ENCODE assay signal across 26 cellular contexts in genomic region chr9:18747590-18747989, GRCh38.
DNase-seq lines count a peak whose midpoint lies in the region; ATAC-seq and TF ChIP-seq lines count a peak whose summit lies in the region.
"Had no signal": no experiment of that assay in that cellular context is flagged by ENCODE, and none has a peak within 500 bp of the region (broad histone marks: within the 10 kb centered on the region; RNA-seq: fewer than 3 reads in every experiment).

No MANE protein-coding gene starts in this region.

- H3K9me3 ChIP-seq in GM23248 (ENCODE audit: low read depth) (no peaks in the 10 kb centered on the region), fibroblast of lung (ENCODE audit: control insufficient read depth, insufficient read depth, low read depth, low read length) (no peaks in the 10 kb centered on the region), testis (no peaks in the 10 kb centered on the region)
- H3K9me3 ChIP-seq: ovary, sigmoid colon had no signal

- ATAC-seq in HG03460 (IDR thresholded peaks at IDR 0.05; ENCODE audit: unreplicated experiment) = no peak
- no peak for ATAC-seq in HG03280 (IDR thresholded peaks at IDR 0.05; ENCODE audit: unreplicated experiment)
- ATAC-seq in HG02571 (IDR thresholded peaks at IDR 0.05; ENCODE audit: unreplicated experiment) = no peak
- ATAC-seq: natural killer cell, PC-3, T-cell had no signal

- H3K4me3 ChIP-seq in GM23248 (no peak overlapping the region), fibroblast of lung (replicated peaks in 1 of 4; ENCODE audit: control extremely low read depth in 1 of 4, insufficient read depth in 1 of 4, low read depth in 3 of 4, low read length in 4 of 4) (no peak overlapping the region), testis (no peak overlapping the region)
- H3K4me3 ChIP-seq: ovary, sigmoid colon had no signal

- TF ChIP-seq CTCF in fibroblast of lung (conservative IDR thresholded peaks at IDR 0.05 in 1 of 2, IDR thresholded peaks at IDR 0.05 in 1 of 2; ENCODE audit: low read depth in 1 of 2, low read length in 2 of 2) = no peak
- TF ChIP-seq CTCF in testis (IDR thresholded peaks at IDR 0.05) = no peak

- 60% methylated on average over 3 of the region's 3 CpGs for WGBS in GM23248 (ENCODE audit: low coverage in 1 of 2, low lambda C conversion rate in 2 of 2, missing lambda C conversion rate in 2 of 2), 2 experiments
- 46 to 64% methylated on average over 3 of the region's 3 CpGs for WGBS in testis, 2 donors

- no peak overlapping the region for H3K4me2 ChIP-seq in GM23248 (ENCODE audit: unreplicated experiment)
- H3K4me2 ChIP-seq in fibroblast of lung (ENCODE audit: extremely low read depth, insufficient read depth, low read length) = no peak overlapping the region

- H3K27ac ChIP-seq in GM23248 (no peak overlapping the region), fibroblast of lung (ENCODE audit: insufficient read depth, low read length) (no peak overlapping the region), testis (no peak overlapping the region)
- H3K27ac ChIP-seq: epithelial cell of prostate, ovary, sigmoid colon had no signal

- H4K20me1 ChIP-seq in GM23248 (ENCODE audit: insufficient read depth) (no peaks in the 10 kb centered on the region), fibroblast of lung (ENCODE audit: control insufficient read depth, extremely low read depth, insufficient read depth, low read length) (no peaks in the 10 kb centered on the region)

- H3K79me2 ChIP-seq in GM23248 (ENCODE audit: insufficient read depth) (peaks cover 6% of the 10 kb centered on the region; the same call in 1 of the 2 replicates), fibroblast of lung (ENCODE audit: control insufficient read depth, insufficient read depth, low read length) (no peaks in the 10 kb centered on the region)

- no peak for TF ChIP-seq POLR2A in testis (IDR thresholded peaks at IDR 0.05)

- H2AFZ ChIP-seq in GM23248 = no peak overlapping the region
- H2AFZ ChIP-seq in fibroblast of lung (ENCODE audit: low read length) = no peak overlapping the region

- H3K27me3 ChIP-seq in GM23248 (replicated peaks; ENCODE audit: insufficient read depth) = no peaks in the 10 kb centered on the region
- H3K27me3 ChIP-seq in fibroblast of lung (ENCODE audit: control insufficient read depth, insufficient read depth, low read length) = no peaks in the 10 kb centered on the region
- no peaks in the 10 kb centered on the region for H3K27me3 ChIP-seq in testis
- H3K27me3 ChIP-seq: ovary, sigmoid colon had no signal

- peaks cover 15% of the 10 kb centered on the region; the same call in 1 of the 2 replicates for H3K4me1 ChIP-seq in GM23248 (ENCODE audit: insufficient read depth)
- peaks cover 3% of the 10 kb centered on the region for H3K4me1 ChIP-seq in fibroblast of lung (ENCODE audit: control insufficient read depth, extremely low read depth, insufficient read depth, low read length)
- no peaks in the 10 kb centered on the region for H3K4me1 ChIP-seq in testis

- H3K9ac ChIP-seq in GM23248 = no peak overlapping the region
- no peak overlapping the region for H3K9ac ChIP-seq in fibroblast of lung (ENCODE audit: insufficient read depth, low read length)

- intact Hi-C loops in testis (cut with DNase I; ENCODE audit: low total_unique reads) = no loop called here

- H3K36me3 ChIP-seq in GM23248 (ENCODE audit: low read depth) (peaks cover 50% of the 10 kb centered on the region), fibroblast of lung (ENCODE audit: control insufficient read depth, insufficient read depth, low read length) (peaks cover 1% of the 10 kb centered on the region), testis (ENCODE audit: low read depth, missing control alignments) (no peaks in the 10 kb centered on the region)
- H3K36me3 ChIP-seq: ovary, sigmoid colon had no signal

- no peaks in the 10 kb centered on the region for H3K9me2 ChIP-seq in GM23248 (ENCODE audit: insufficient read depth)

- DNase-seq in GM23248 = peak; percentile 5
- DNase-seq in fibroblast of lung (ENCODE audit: low read depth in 2 of 2) = peak; percentile 10 to 26
- peak; percentile 70 for DNase-seq in medulla oblongata (ENCODE audit: extremely low spot score)
- DNase-seq in testis = peak; percentile 34
- DNase-seq in activated CD4-positive, alpha-beta T cell treated with anti-CD3 and anti-CD28 coated beads, Interleukin-2, amount 50 U/mL, for 1 hour = no peak
- DNase-seq: ACHN; activated CD8-positive, alpha-beta memory T cell treated with anti-CD3 and anti-CD28 coated beads for 24 hours; activated naive CD4-positive, alpha-beta T cell treated with Interleukin-2 at 50 U/mL for 16 hours; activated T-cell treated with anti-CD3 and anti-CD28 coated beads, Interleukin-2, amount 50 U/mL, for 48 hours; CD4-positive, CD25-positive, alpha-beta regulatory T cell; kidney; mesendoderm; natural killer cell; NCI-H1105 treated with DMSO at 0.1 percent for 48 hours; NCI-H2029 treated with DMSO at 0.1 percent for 48 hours; NCI-H345; ovary; PC-3; SHP77; sigmoid colon; stimulated activated CD8-positive, alpha-beta memory T cell treated with anti-CD3 and anti-CD28 coated beads, Interleukin-4, amount 100 ng/mL, for 48 hours; T-cell had no signal

- in situ Hi-C loops in GM23248 (cut with MboI) = no loop called here

- peaks cover 66% of the 10 kb centered on the region for H3F3A ChIP-seq in GM23248 (ENCODE audit: insufficient read depth)
